Comparison of ENCODE assay signal across 9 cellular contexts in genomic region chr9:75148551-75148950, GRCh38.
DNase-seq lines count a peak whose midpoint lies in the region; TF ChIP-seq lines count a peak whose summit lies in the region.
"Had no signal": no experiment of that assay in that cellular context is flagged by ENCODE, and none has a peak within 500 bp of the region (broad histone marks: within the 10 kb centered on the region; RNA-seq: fewer than 3 reads in every experiment).

No MANE protein-coding gene starts in this region.

- no peaks in the 10 kb centered on the region for H3K9me2 ChIP-seq in OCI-LY7 (ENCODE audit: insufficient read depth, low read length)

- no peaks in the 10 kb centered on the region for H4K20me1 ChIP-seq in OCI-LY7 (ENCODE audit: insufficient read depth, low read length)

- H3K79me2 ChIP-seq in OCI-LY7 (ENCODE audit: insufficient read depth, low read depth, low read length) = no peaks in the 10 kb centered on the region

- H3K4me3 ChIP-seq in neutrophil (ENCODE audit: low read depth in 1 of 2, low read length in 1 of 2) (no peak overlapping the region), OCI-LY7 (ENCODE audit: low read depth, low read length, poor library complexity, severe bottlenecking) (no peak overlapping the region)

- BruUV-seq in OCI-LY7 (replicated peaks; lab: Mats Ljungman, UMichigan) = no TSS peak

- H3K4me1 ChIP-seq in neutrophil (ENCODE audit: control insufficient read depth in 1 of 2, insufficient read depth in 1 of 2, low read depth in 1 of 2, low read length in 1 of 2) (peaks cover 91% of the 10 kb centered on the region in 2 experiments), OCI-LY7 (ENCODE audit: insufficient read depth, low read length, poor library complexity, severe bottlenecking) (peaks cover 12% of the 10 kb centered on the region)

- POLR2A ChIA-PET in OCI-LY7 (lab: Charles Lee) = no interaction called here

- H3K27ac ChIP-seq in neutrophil (peak overlapping the region; percentile 82), OCI-LY7 (ENCODE audit: low read depth, low read length, poor library complexity, severe bottlenecking) (no peak overlapping the region)

- TF ChIP-seq CTCF in neutrophil (IDR thresholded peaks at IDR 0.05) (no peak), OCI-LY7 (conservative IDR thresholded peaks at IDR 0.05; ENCODE audit: low read length) (no peak)

- intact Hi-C loops in OCI-LY7 (cut with micrococcal nuclease; ENCODE audit: unreplicated experiment) = no loop called here

- H2AFZ ChIP-seq in OCI-LY7 (ENCODE audit: low read length) = no peak overlapping the region

- CTCF ChIA-PET in OCI-LY7 (lab: Charles Lee; ENCODE audit: unreplicated experiment) = no interaction called here

- H3K9me3 ChIP-seq in neutrophil (no peaks in the 10 kb centered on the region), OCI-LY7 (ENCODE audit: low read length) (no peaks in the 10 kb centered on the region)

- no peaks in the 10 kb centered on the region for H3K27me3 ChIP-seq in neutrophil

- H3K4me2 ChIP-seq in OCI-LY7 (ENCODE audit: low read length) = no peak overlapping the region

- H3K36me3 ChIP-seq in neutrophil (peaks cover 41% of the 10 kb centered on the region), OCI-LY7 (ENCODE audit: insufficient read depth, low read length) (peaks cover 48% of the 10 kb centered on the region)

- peak; percentile 42 for DNase-seq in ELF-1 (ENCODE audit: low read depth, low spot score)
- DNase-seq in NCI-H226 = peak; percentile 86
- peak; percentile 94 for DNase-seq in dedifferentiated amniotic fluid mesenchymal stem cell (ENCODE audit: extremely low spot score)
- DNase-seq in DMS79 treated with DMSO at 0.1 percent for 48 hours (lab: John Stamatoyannopoulos, UW) = no peak
- no peak for DNase-seq in OCI-LY7 (ENCODE audit: low spot score)
- DNase-seq in DMS79 (lab: John Stamatoyannopoulos, UW) = no peak
- DNase-seq in NCI-H146 treated with DMSO at 0.1 percent for 48 hours (lab: John Stamatoyannopoulos, UW; ENCODE audit: unreplicated experiment) = no peak
- DNase-seq: NCI-H1092 treated with DMSO at 0.1 percent for 48 hours had no signal

Comparison
In these comparisons a context has a peak if more than half of its experiments do, and no peak if none do; other contexts are left out.
1. DNase-seq: peak in ELF-1 (single experiment), NCI-H226 (single experiment) and dedifferentiated amniotic fluid mesenchymal stem cell (single experiment); none in DMS79 treated with DMSO at 0.1 percent for 48 hours (single experiment), OCI-LY7 (single experiment), DMS79 (single experiment) and NCI-H146 treated with DMSO at 0.1 percent for 48 hours (single experiment).